1 cellular context compared by ENCODE assay signal in the genomic region with DNA sequence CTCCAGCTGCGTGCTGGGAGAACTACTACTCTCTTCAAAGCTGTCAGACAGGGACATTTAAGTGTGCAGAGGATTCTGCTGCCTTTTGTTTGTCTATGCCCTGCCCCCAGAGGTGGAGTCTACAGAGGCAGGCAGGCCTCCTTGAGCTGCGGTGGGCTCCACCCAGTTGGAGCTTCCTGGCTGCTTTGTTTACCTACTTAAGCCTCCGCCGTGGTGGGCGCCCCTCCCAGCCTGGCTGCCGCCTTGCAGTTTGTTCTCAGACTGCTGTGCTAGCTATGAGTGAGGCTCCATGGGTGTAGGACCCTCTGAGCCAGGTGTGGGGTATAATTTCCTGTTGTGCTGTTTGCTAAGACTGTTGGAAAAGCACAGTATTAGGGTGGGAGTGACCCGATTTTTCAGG.
A peak's percentile ranks its signal among the peaks of the same experiment; 100 is the strongest.
TF ChIP-seq lines count a peak whose summit lies in the region.
"Not testable (repeated sequence)": the region's sequence is repeated elsewhere in the genome, so short reads cannot be mapped to it uniquely, and the experiment has no call there.

No MANE protein-coding gene starts in this region.

TF ChIP-seq in HepG2, 621 proteins besides CTCF, POLR2A, EP300 and RAD21:
- not testable (repeated sequence) for TF ChIP-seq FOXA1 (IDR thresholded peaks at IDR 0.05)
- peak; percentile 43; the same call in 1 of the 2 replicates for TF ChIP-seq FOXA1 (CRISPR knock-in tag; IDR thresholded peaks at IDR 0.05)
- peak; percentile 24; the same call in 1 of the 2 replicates for TF ChIP-seq PITX1 (CRISPR knock-in tag; IDR thresholded peaks at IDR 0.05)
